Comparison of ENCODE assay signal across 1 cellular context in the genomic region with DNA sequence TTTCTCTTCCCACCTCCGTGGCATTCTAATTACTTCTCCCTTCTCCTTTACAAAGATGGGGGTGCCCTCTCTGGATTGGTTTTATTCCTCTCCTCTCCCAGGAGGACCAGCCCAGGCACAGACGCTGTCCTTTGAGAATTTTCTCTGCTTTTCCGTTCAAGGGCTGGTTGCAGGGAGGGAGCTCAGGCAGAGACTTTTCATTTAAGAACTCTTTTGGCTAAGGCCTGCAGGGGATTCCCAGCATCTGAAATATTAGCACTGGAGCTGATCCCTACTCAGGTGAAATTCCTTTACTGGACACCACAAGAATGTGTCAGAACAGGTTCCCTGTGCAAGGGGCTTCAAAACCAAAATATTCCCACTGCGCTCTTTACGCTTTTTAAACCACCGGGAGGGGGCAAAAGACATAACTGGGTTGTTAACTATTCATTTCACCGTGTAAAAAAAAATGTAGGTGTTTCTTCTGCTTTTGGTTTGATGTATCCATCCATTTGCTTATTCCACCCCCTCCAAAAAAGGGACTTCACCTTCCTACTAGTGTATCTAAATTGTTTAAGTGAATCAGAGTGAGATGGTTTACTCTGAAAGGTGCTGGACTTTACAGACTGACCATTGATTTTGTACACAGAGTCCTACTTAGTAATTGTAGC.
TF ChIP-seq lines count a peak whose summit lies in the region.

No MANE protein-coding gene starts in this region.

TF ChIP-seq in HEK293, 187 proteins besides CTCF, POLR2A, EP300 and RAD21 (continued from another document):
- TF ChIP-seq ZNF704 (tag by site-specific recombination; IDR thresholded peaks at IDR 0.05) = no peak
- no peak for TF ChIP-seq KLF8 (tag by site-specific recombination; IDR thresholded peaks at IDR 0.05)
- no peak; the same call in 1 of the 2 replicates for TF ChIP-seq ZNF558 (tag by site-specific recombination; IDR thresholded peaks at IDR 0.05)
- TF ChIP-seq GLIS2 (tag by site-specific recombination; IDR thresholded peaks at IDR 0.05) = no peak
- TF ChIP-seq ZNF341 (tag by site-specific recombination; IDR thresholded peaks at IDR 0.05; ENCODE audit: low read depth) = peak; percentile 66
- TF ChIP-seq ZNF214 (tag by site-specific recombination; IDR thresholded peaks at IDR 0.05; ENCODE audit: borderline replicate concordance) = no peak
- TF ChIP-seq, protein P1, sequence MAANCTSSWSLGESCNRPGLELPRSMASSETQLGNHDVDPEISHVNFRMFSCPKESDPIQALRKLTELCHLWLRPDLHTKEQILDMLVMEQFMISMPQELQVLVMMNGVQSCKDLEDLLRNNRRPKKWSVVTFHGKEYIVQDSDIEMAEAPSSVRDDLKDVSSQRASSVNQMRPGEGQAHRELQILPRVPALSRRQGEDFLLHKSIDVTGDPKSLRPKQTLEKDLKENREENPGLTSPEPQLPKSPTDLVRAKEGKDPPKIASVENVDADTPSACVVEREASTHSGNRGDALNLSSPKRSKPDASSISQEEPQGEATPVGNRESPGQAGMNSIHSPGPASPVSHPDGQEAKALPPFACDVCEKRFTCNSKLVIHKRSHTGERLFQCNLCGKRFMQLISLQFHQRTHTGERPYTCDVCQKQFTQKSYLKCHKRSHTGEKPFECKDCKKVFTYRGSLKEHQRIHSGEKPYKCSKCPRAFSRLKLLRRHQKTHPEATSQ (tag by site-specific recombination; IDR thresholded peaks at IDR 0.05) = no peak
- TF ChIP-seq GLI4 (tag by site-specific recombination; IDR thresholded peaks at IDR 0.05) = no peak
- peak; percentile 56 for TF ChIP-seq ZBTB20 (tag by site-specific recombination; IDR thresholded peaks at IDR 0.05)
- TF ChIP-seq ZNF76 (tag by site-specific recombination; IDR thresholded peaks at IDR 0.05; ENCODE audit: borderline replicate concordance, low read depth) = no peak
- TF ChIP-seq ZBTB11 (tag by site-specific recombination; conservative IDR thresholded peaks at IDR 0.05; ENCODE audit: low read depth) = 0 out of 2 replicates have a peak, but pooled peaks have one; percentile 2
- TF ChIP-seq ZNF221 (tag by site-specific recombination; IDR thresholded peaks at IDR 0.05; ENCODE audit: borderline replicate concordance) = no peak
- TF ChIP-seq ZNF521 (tag by site-specific recombination; IDR thresholded peaks at IDR 0.05) = no peak
- 0 out of 2 replicates have a peak, but pooled peaks have one; percentile 43 for TF ChIP-seq ZBTB17 (tag by site-specific recombination; IDR thresholded peaks at IDR 0.05)
- TF ChIP-seq ZNF549 (tag by site-specific recombination; IDR thresholded peaks at IDR 0.05) = no peak
- TF ChIP-seq, protein P2, sequence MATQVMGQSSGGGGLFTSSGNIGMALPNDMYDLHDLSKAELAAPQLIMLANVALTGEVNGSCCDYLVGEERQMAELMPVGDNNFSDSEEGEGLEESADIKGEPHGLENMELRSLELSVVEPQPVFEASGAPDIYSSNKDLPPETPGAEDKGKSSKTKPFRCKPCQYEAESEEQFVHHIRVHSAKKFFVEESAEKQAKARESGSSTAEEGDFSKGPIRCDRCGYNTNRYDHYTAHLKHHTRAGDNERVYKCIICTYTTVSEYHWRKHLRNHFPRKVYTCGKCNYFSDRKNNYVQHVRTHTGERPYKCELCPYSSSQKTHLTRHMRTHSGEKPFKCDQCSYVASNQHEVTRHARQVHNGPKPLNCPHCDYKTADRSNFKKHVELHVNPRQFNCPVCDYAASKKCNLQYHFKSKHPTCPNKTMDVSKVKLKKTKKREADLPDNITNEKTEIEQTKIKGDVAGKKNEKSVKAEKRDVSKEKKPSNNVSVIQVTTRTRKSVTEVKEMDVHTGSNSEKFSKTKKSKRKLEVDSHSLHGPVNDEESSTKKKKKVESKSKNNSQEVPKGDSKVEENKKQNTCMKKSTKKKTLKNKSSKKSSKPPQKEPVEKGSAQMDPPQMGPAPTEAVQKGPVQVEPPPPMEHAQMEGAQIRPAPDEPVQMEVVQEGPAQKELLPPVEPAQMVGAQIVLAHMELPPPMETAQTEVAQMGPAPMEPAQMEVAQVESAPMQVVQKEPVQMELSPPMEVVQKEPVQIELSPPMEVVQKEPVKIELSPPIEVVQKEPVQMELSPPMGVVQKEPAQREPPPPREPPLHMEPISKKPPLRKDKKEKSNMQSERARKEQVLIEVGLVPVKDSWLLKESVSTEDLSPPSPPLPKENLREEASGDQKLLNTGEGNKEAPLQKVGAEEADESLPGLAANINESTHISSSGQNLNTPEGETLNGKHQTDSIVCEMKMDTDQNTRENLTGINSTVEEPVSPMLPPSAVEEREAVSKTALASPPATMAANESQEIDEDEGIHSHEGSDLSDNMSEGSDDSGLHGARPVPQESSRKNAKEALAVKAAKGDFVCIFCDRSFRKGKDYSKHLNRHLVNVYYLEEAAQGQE (tag by site-specific recombination; IDR thresholded peaks at IDR 0.05) = no peak
- TF ChIP-seq ZNF37A (tag by site-specific recombination; IDR thresholded peaks at IDR 0.05) = no peak
- TF ChIP-seq ZNF112 (tag by site-specific recombination; IDR thresholded peaks at IDR 0.05) = no peak
- no peak for TF ChIP-seq ZNF433 (tag by site-specific recombination; IDR thresholded peaks at IDR 0.05; ENCODE audit: low read depth)
- TF ChIP-seq ZNF274 (IDR thresholded peaks at IDR 0.05; ENCODE audit: low read length) = no peak
- no peak for TF ChIP-seq ZNF274 (tag by site-specific recombination; IDR thresholded peaks at IDR 0.05; ENCODE audit: borderline replicate concordance)
- TF ChIP-seq ZNF555 (tag by site-specific recombination; conservative IDR thresholded peaks at IDR 0.05) = no peak
- TF ChIP-seq, protein P3, sequence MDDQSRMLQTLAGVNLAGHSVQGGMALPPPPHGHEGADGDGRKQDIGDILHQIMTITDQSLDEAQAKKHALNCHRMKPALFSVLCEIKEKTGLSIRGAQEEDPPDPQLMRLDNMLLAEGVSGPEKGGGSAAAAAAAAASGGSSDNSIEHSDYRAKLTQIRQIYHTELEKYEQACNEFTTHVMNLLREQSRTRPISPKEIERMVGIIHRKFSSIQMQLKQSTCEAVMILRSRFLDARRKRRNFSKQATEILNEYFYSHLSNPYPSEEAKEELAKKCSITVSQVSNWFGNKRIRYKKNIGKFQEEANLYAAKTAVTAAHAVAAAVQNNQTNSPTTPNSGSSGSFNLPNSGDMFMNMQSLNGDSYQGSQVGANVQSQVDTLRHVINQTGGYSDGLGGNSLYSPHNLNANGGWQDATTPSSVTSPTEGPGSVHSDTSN (CRISPR knock-in tag; IDR thresholded peaks at IDR 0.05) = no peak
